In genomic region chr14:99730876-99731351, GRCh38 we compare ENCODE assay signal across 1 cellular context.
TF ChIP-seq lines count a peak whose summit lies in the region.

No MANE protein-coding gene starts in this region.

TF ChIP-seq in WTC11, 78 proteins besides CTCF, POLR2A, EP300 and RAD21 (continued from another document):
- TF ChIP-seq ZNF532 (CRISPR knock-in tag; IDR thresholded peaks at IDR 0.05; ENCODE audit: borderline replicate concordance) (no peak), ARID4B (CRISPR knock-in tag; IDR thresholded peaks at IDR 0.05; ENCODE audit: borderline replicate concordance) (no peak), NR2C2 (CRISPR knock-in tag; IDR thresholded peaks at IDR 0.05) (no peak), ZNF232 (CRISPR knock-in tag; IDR thresholded peaks at IDR 0.05) (no peak)
